7 cellular contexts compared by ENCODE assay signal in the genomic region with DNA sequence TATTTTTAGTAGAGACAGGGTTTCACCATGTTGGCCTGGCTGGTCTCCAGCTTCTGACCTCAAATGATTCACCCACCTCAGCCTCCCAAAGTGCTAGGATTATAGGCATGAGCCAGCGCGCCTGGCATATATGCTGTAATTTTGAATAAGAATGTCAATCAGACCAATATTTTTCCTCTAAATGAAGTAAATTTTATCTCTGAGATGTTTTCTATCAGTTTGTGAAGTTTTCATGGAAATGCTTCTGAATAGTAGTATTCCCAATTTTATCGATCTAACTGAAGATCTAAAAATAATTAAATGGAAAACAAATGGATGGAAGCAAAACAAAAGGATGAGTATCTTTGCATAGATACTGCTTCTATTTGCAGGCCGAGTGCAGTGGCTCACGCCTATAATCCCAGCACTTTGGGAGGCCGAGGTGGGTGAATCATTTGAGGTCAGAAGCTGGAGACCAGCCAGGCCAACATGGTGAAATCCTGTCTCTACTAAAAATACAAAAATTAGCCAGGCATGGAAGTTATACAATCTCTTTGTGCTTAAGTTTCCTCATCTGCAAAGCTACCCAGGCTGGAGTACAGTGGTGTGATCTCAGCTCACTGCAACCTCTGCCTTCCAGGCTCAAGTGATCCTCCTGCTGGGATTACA.
DNase-seq lines count a peak whose midpoint lies in the region; TF ChIP-seq lines count a peak whose summit lies in the region.
"Not testable (repeated sequence)": the region's sequence is repeated elsewhere in the genome, so short reads cannot be mapped to it uniquely, and the experiment has no call there.

No MANE protein-coding gene starts in this region.

- not testable (repeated sequence) for H3K9me3 Mint-ChIP-seq in HFFc6

- H3K14ac ChIP-seq in mesenchymal stem cell (ENCODE audit: low read length in 2 of 2) = not testable (repeated sequence)

- TF ChIP-seq CTCF in HFFc6 (IDR thresholded peaks at IDR 0.05); SK-N-SH (IDR thresholded peaks at IDR 0.05): not testable (repeated sequence)

- not testable (repeated sequence) for H2AK5ac ChIP-seq in mesenchymal stem cell (ENCODE audit: low read length, severe bottlenecking)

- peak overlapping the region in 1 of 2 experiments; percentile 52 for H3K18ac ChIP-seq in mesenchymal stem cell (ENCODE audit: low read depth in 1 of 2, low read length in 2 of 2)

- not testable (repeated sequence) for H3K4ac ChIP-seq in mesenchymal stem cell (ENCODE audit: low read depth in 1 of 2, low read length in 2 of 2)

- not testable (repeated sequence) for H3K23ac ChIP-seq in mesenchymal stem cell (ENCODE audit: low read length in 2 of 2)

- H3K9ac ChIP-seq in SK-N-SH (peak overlapping the region; percentile 66), mesenchymal stem cell (ENCODE audit: low read length) (peak overlapping the region; percentile 75)

- peak overlapping the region; percentile 30; the same call in 1 of the 2 replicates for H2AFZ ChIP-seq in SK-N-SH (ENCODE audit: low read depth)
- H2AFZ ChIP-seq in mesenchymal stem cell (ENCODE audit: low read depth, low read length) = not testable (repeated sequence)

- not testable (repeated sequence) for H2BK15ac ChIP-seq in mesenchymal stem cell (ENCODE audit: low read depth, poor library complexity, severe bottlenecking)

- not testable (repeated sequence) for H3K9me2 ChIP-seq in SK-N-SH

- under 1% methylated on average over 6 of the region's 6 CpGs for WGBS in SK-N-SH (ENCODE audit: low lambda C conversion rate)
- WGBS in mesenchymal stem cell = 13% methylated on average over 4 of the region's 6 CpGs

- not testable (repeated sequence) for H3K27me3 Mint-ChIP-seq in HFFc6 (ENCODE audit: insufficient read depth)

- H3K36me3 ChIP-seq in SK-N-SH (replicated peaks in 1 of 2; ENCODE audit: control insufficient read depth in 1 of 2, insufficient read depth in 2 of 2, low read length in 1 of 2); mesenchymal stem cell (ENCODE audit: control insufficient read depth in 1 of 2, insufficient read depth in 2 of 2, low read depth in 1 of 2, low read length in 2 of 2): not testable (repeated sequence)

- TF ChIP-seq RAD21 in SK-N-SH (IDR thresholded peaks at IDR 0.05; ENCODE audit: low read length) = not testable (repeated sequence)

- H4K20me1 ChIP-seq in SK-N-SH (ENCODE audit: insufficient read depth) = not testable (repeated sequence)

- peak overlapping the region in 1 of 2 experiments; percentile 39 for H2BK12ac ChIP-seq in mesenchymal stem cell (ENCODE audit: low read length in 2 of 2)

- POLR2A ChIA-PET in SK-N-SH (lab: Yijun Ruan, JAX) = not testable (repeated sequence)

- CTCF ChIA-PET in SK-N-SH (lab: Yijun Ruan, JAX) = not testable (repeated sequence)

- in situ Hi-C loops in Caki2 (cut with HindIII; ENCODE audit: low pct_unique_long_range_greater_than_20kb, low sequenced_read_pairs) = not testable (repeated sequence)

- peak in 1 of 2 experiments; percentile 30; a peak in 1 of 4 replicates for TF ChIP-seq EP300 in SK-N-SH (IDR thresholded peaks at IDR 0.05; ENCODE audit: borderline replicate concordance in 1 of 2, low read depth in 1 of 2, low read length in 1 of 2)

- H3K4me1 ChIP-seq in SK-N-SH (ENCODE audit: control insufficient read depth in 1 of 2, insufficient read depth in 2 of 2, low read depth in 1 of 2, low read length in 1 of 2); mesenchymal stem cell (ENCODE audit: control insufficient read depth, insufficient read depth, low read depth, low read length): not testable (repeated sequence)

- H3K4me1 Mint-ChIP-seq in HFFc6 (ENCODE audit: low read depth) = peaks cover 17% of the 10 kb centered on the region

- peak overlapping the region; percentile 46; the same call in 1 of the 2 replicates for H3K4me3 Mint-ChIP-seq in HFFc6

- peak overlapping the region in 1 of 2 experiments; percentile 95; a peak in 2 of 4 replicates for H3K27ac ChIP-seq in SK-N-SH (ENCODE audit: low read depth in 2 of 2, low read length in 1 of 2)
- peak overlapping the region; percentile 79 for H3K27ac ChIP-seq in mesenchymal stem cell (ENCODE audit: low read length, poor library complexity, severe bottlenecking)

- peak overlapping the region; percentile 43 for H3K4me2 ChIP-seq in SK-N-SH
- H3K4me2 ChIP-seq in mesenchymal stem cell (ENCODE audit: low read length, poor library complexity, severe bottlenecking) = not testable (repeated sequence)

- not testable (repeated sequence) for H3K79me1 ChIP-seq in mesenchymal stem cell (replicated peaks; ENCODE audit: low read length, poor library complexity, severe bottlenecking)

- DNase-seq in Caki2 (ENCODE audit: low read depth) (peak; percentile 44), HFFc6 (peak; percentile 92), NCI-H69 (lab: John Stamatoyannopoulos, UW) (peak; percentile 39), astrocyte of the hippocampus (ENCODE audit: low read depth, low spot score) (peak; percentile 67), fibroblast of gingiva (ENCODE audit: low read depth) (peak; percentile 66), mesenchymal stem cell (peak; percentile 74)
- not testable (repeated sequence) for DNase-seq in SK-N-SH

- H3F3A ChIP-seq in SK-N-SH (replicated peaks; ENCODE audit: insufficient read depth) = peaks cover 36% of the 10 kb centered on the region

- H3K4me3 ChIP-seq in SK-N-SH (ENCODE audit: low read depth in 2 of 2, low read length in 1 of 2) = peak overlapping the region in 1 of 2 experiments; percentile 4; a peak in 1 of 4 replicates
- not testable (repeated sequence) for H3K4me3 ChIP-seq in mesenchymal stem cell (ENCODE audit: insufficient read depth in 1 of 2, low read depth in 1 of 2, low read length in 2 of 2)

- H3K27ac Mint-ChIP-seq in HFFc6 = peak overlapping the region; percentile 91

- H4K8ac ChIP-seq in mesenchymal stem cell (ENCODE audit: low read length) = not testable (repeated sequence)

- not testable (repeated sequence) for H2BK5ac ChIP-seq in mesenchymal stem cell (ENCODE audit: low read depth, low read length, poor library complexity, severe bottlenecking)

- H3K9me3 ChIP-seq in SK-N-SH; mesenchymal stem cell (ENCODE audit: control insufficient read depth, low read length): not testable (repeated sequence)

- H3K79me2 ChIP-seq in SK-N-SH (ENCODE audit: insufficient read depth) = not testable (repeated sequence)

- H3K27me3 ChIP-seq in SK-N-SH (ENCODE audit: insufficient read depth); mesenchymal stem cell (ENCODE audit: control insufficient read depth in 1 of 2, insufficient read depth in 1 of 2, low read length in 2 of 2): not testable (repeated sequence)

- not testable (repeated sequence) for H4K91ac ChIP-seq in mesenchymal stem cell (ENCODE audit: low read length)

- H2BK120ac ChIP-seq in mesenchymal stem cell (ENCODE audit: low read depth, low read length) = not testable (repeated sequence)

- not testable (repeated sequence) for H3K36me3 Mint-ChIP-seq in HFFc6 (ENCODE audit: low read depth)

TF ChIP-seq in SK-N-SH, 30 proteins besides CTCF, POLR2A, EP300 and RAD21:
- peak; percentile 74 for TF ChIP-seq FOSL2 (IDR thresholded peaks at IDR 0.05; ENCODE audit: borderline replicate concordance, low read depth)
- peak; percentile 31; the same call in 1 of the 2 replicates for TF ChIP-seq MEF2A (IDR thresholded peaks at IDR 0.05; ENCODE audit: borderline replicate concordance, low read depth)
- peak; percentile 14; the same call in 1 of the 2 replicates for TF ChIP-seq TEAD4 (IDR thresholded peaks at IDR 0.05; ENCODE audit: borderline replicate concordance, insufficient read depth)
- TF ChIP-seq, protein P1, sequence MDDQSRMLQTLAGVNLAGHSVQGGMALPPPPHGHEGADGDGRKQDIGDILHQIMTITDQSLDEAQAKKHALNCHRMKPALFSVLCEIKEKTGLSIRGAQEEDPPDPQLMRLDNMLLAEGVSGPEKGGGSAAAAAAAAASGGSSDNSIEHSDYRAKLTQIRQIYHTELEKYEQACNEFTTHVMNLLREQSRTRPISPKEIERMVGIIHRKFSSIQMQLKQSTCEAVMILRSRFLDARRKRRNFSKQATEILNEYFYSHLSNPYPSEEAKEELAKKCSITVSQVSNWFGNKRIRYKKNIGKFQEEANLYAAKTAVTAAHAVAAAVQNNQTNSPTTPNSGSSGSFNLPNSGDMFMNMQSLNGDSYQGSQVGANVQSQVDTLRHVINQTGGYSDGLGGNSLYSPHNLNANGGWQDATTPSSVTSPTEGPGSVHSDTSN (IDR thresholded peaks at IDR 0.05) = peak; percentile 45
- peak; percentile 47 for TF ChIP-seq JUND (IDR thresholded peaks at IDR 0.05)
- TF ChIP-seq TCF12 (IDR thresholded peaks at IDR 0.05) = peak; percentile 39
- TF ChIP-seq, protein P2, sequence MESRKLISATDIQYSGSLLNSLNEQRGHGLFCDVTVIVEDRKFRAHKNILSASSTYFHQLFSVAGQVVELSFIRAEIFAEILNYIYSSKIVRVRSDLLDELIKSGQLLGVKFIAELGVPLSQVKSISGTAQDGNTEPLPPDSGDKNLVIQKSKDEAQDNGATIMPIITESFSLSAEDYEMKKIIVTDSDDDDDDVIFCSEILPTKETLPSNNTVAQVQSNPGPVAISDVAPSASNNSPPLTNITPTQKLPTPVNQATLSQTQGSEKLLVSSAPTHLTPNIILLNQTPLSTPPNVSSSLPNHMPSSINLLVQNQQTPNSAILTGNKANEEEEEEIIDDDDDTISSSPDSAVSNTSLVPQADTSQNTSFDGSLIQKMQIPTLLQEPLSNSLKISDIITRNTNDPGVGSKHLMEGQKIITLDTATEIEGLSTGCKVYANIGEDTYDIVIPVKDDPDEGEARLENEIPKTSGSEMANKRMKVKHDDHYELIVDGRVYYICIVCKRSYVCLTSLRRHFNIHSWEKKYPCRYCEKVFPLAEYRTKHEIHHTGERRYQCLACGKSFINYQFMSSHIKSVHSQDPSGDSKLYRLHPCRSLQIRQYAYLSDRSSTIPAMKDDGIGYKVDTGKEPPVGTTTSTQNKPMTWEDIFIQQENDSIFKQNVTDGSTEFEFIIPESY (IDR thresholded peaks at IDR 0.05; ENCODE audit: borderline replicate concordance, low read depth) = 0 out of 2 replicates have a peak, but pooled peaks have one; percentile 13
- TF ChIP-seq NFIC (IDR thresholded peaks at IDR 0.05; ENCODE audit: borderline replicate concordance) = peak; percentile 65
